Comparison of ENCODE assay signal across 8 cellular contexts in genomic region chr6:29071831-29072723, GRCh38. TPM values are rescaled to one million over a fixed set of nuclear protein-coding genes. Genes with fewer than 3 reads are reported as not detected.
DNase-seq lines count a peak whose midpoint lies in the region; ATAC-seq and TF ChIP-seq lines count a peak whose summit lies in the region.

No MANE protein-coding gene starts in this region.

- DNase-seq in A172 (ENCODE audit: low spot score) (peak; percentile 28), left kidney (ENCODE audit: low read depth, low spot score) (peak; percentile 56), T-helper 17 cell (no peak)
- DNase-seq in activated naive CD4-positive, alpha-beta T cell treated with anti-CD3 and anti-CD28 coated beads, Interleukin-2, amount 10 ng/mL, durations not matched to agents 7 days and 5 days = peak; percentile 24

- TF ChIP-seq CTCF in GM12873 (IDR thresholded peaks at IDR 0.05; ENCODE audit: insufficient read depth, low read depth, low read length, missing control alignments) = peak; percentile 73
- peak; percentile 67 for TF ChIP-seq CTCF in LNCAP (IDR thresholded peaks at IDR 0.05)

- no peak for ATAC-seq in HG03135 (IDR thresholded peaks at IDR 0.05; ENCODE audit: unreplicated experiment)
- no peak for ATAC-seq in T-helper 17 cell
- ATAC-seq in GM18861 (IDR thresholded peaks at IDR 0.05; ENCODE audit: unreplicated experiment) = no peak

- CTCF ChIA-PET in activated naive CD4-positive, alpha-beta T cell treated with anti-CD3 and anti-CD28 coated beads, Interleukin-2, amount 10 ng/mL, durations not matched to agents 7 days and 5 days (lab: Charles Lee) = no interaction called here

- no peak overlapping the region for H3K4me3 Mint-ChIP-seq in activated naive CD4-positive, alpha-beta T cell treated with anti-CD3 and anti-CD28 coated beads, Interleukin-2, amount 10 ng/mL, durations not matched to agents 7 days and 5 days
- no peak overlapping the region for H3K4me3 Mint-ChIP-seq in T-helper 17 cell

- no peaks in the 10 kb centered on the region for H3K36me3 Mint-ChIP-seq in activated naive CD4-positive, alpha-beta T cell treated with anti-CD3 and anti-CD28 coated beads, Interleukin-2, amount 10 ng/mL, durations not matched to agents 7 days and 5 days
- H3K36me3 Mint-ChIP-seq in T-helper 17 cell (ENCODE audit: low read depth) = no peaks in the 10 kb centered on the region

- no peaks in the 10 kb centered on the region for H3K4me1 Mint-ChIP-seq in activated naive CD4-positive, alpha-beta T cell treated with anti-CD3 and anti-CD28 coated beads, Interleukin-2, amount 10 ng/mL, durations not matched to agents 7 days and 5 days
- H3K4me1 Mint-ChIP-seq in T-helper 17 cell = peaks cover 2% of the 10 kb centered on the region

- H3K27ac Mint-ChIP-seq in activated naive CD4-positive, alpha-beta T cell treated with anti-CD3 and anti-CD28 coated beads, Interleukin-2, amount 10 ng/mL, durations not matched to agents 7 days and 5 days = no peak overlapping the region
- H3K27ac Mint-ChIP-seq in T-helper 17 cell = no peak overlapping the region

- H3K9me3 ChIP-seq in T-helper 17 cell (ENCODE audit: control insufficient read depth, low read length, poor library complexity, severe bottlenecking) = no peaks in the 10 kb centered on the region

- H3K9me3 Mint-ChIP-seq in activated naive CD4-positive, alpha-beta T cell treated with anti-CD3 and anti-CD28 coated beads, Interleukin-2, amount 10 ng/mL, durations not matched to agents 7 days and 5 days = peaks cover 2% of the 10 kb centered on the region

- H3K27me3 Mint-ChIP-seq in activated naive CD4-positive, alpha-beta T cell treated with anti-CD3 and anti-CD28 coated beads, Interleukin-2, amount 10 ng/mL, durations not matched to agents 7 days and 5 days = peaks cover 12% of the 10 kb centered on the region
- H3K27me3 Mint-ChIP-seq in T-helper 17 cell = peaks cover 42% of the 10 kb centered on the region

RNA-seq across cellular contexts. Expression of gene OR2B3, which starts 15.0 kb away (rescaled TPM):
- not detected in 2 replicates for total RNA-seq in A172 (2014; rRNA removed; shearing (Covaris generic))
- total RNA-seq in T-helper 17 cell = not detected

RNA-seq across cellular contexts. Expression of gene OR2W1, which starts 27.1 kb away (rescaled TPM):
- not detected in 2 replicates for total RNA-seq in A172 (2014; rRNA removed; shearing (Covaris generic))
- total RNA-seq in T-helper 17 cell = not detected

RNA-seq across cellular contexts. Expression of gene OR2J1, which starts 27.2 kb away (rescaled TPM):
- total RNA-seq in A172 (2014; rRNA removed; shearing (Covaris generic)) = not detected in 2 replicates
- total RNA-seq in T-helper 17 cell = not detected

RNA-seq across cellular contexts. Expression of gene OR2J3, which starts 35.8 kb away (rescaled TPM):
- not detected in 2 replicates for total RNA-seq in A172 (2014; rRNA removed; shearing (Covaris generic))
- total RNA-seq in T-helper 17 cell = not detected

Comparison
In these comparisons a context has a peak if more than half of its experiments do, and no peak if none do; other contexts are left out.
1. DNase-seq: peak in A172 (single experiment), activated naive CD4-positive, alpha-beta T cell treated with anti-CD3 and anti-CD28 coated beads, Interleukin-2, amount 10 ng/mL, durations not matched to agents 7 days and 5 days (single experiment) and left kidney (single experiment); none in T-helper 17 cell (0 of 3).